In genomic region chr15:34366271-34367043, GRCh38 we compare ENCODE assay signal across 7 cellular contexts. TPM values are rescaled to one million over a fixed set of nuclear protein-coding genes. Genes with fewer than 3 reads are reported as not detected.
DNase-seq lines count a peak whose midpoint lies in the region; ATAC-seq, FAIRE-seq and TF ChIP-seq lines count a peak whose summit lies in the region.

No MANE protein-coding gene starts in this region.

- no peaks in the 10 kb centered on the region for H3K9me2 ChIP-seq in SU-DHL-6 (replicated peaks; ENCODE audit: insufficient read depth, low read length)
- H3K9me2 ChIP-seq in hepatocyte (replicated peaks; ENCODE audit: insufficient read depth) = no peaks in the 10 kb centered on the region

- H2AFZ ChIP-seq in SU-DHL-6 (ENCODE audit: low read depth, low read length, severe bottlenecking) (peak overlapping the region; percentile 73), astrocyte (ENCODE audit: low read depth, low read length) (peak overlapping the region; percentile 84), hepatocyte (peak overlapping the region; percentile 100)

- ATAC-seq in GM18502 (IDR thresholded peaks at IDR 0.05; ENCODE audit: poor library complexity, unreplicated experiment) = peak; percentile 23
- ATAC-seq in psoas muscle = peak; percentile 27 to 43 (median 30)
- no peak for ATAC-seq in HG03442 (IDR thresholded peaks at IDR 0.05; ENCODE audit: unreplicated experiment)

- H3K27ac ChIP-seq in SU-DHL-6 (ENCODE audit: low read depth, low read length) (peak overlapping the region; percentile 29), astrocyte (ENCODE audit: low read depth, low read length) (no peak overlapping the region), hepatocyte (peak overlapping the region; percentile 75), psoas muscle (peak overlapping the region; percentile 97)

- TF ChIP-seq CTCF in SU-DHL-6 (IDR thresholded peaks at IDR 0.05; ENCODE audit: insufficient read depth, low read length, poor library complexity, severe bottlenecking) (no peak), astrocyte (IDR thresholded peaks at IDR 0.05; ENCODE audit: insufficient read depth, low read depth, low read length) (no peak), hepatocyte (IDR thresholded peaks at IDR 0.05; ENCODE audit: poor library complexity) (peak; percentile 2), psoas muscle (IDR thresholded peaks at IDR 0.05) (no peak)

- H3K4me1 Mint-ChIP-seq in astrocyte (ENCODE audit: low read depth, unreplicated experiment) = peaks cover 17% of the 10 kb centered on the region

- H4K20me1 ChIP-seq in SU-DHL-6 (ENCODE audit: low read depth, low read length) (no peaks in the 10 kb centered on the region), astrocyte (ENCODE audit: insufficient read depth, low read length) (peaks cover 25% of the 10 kb centered on the region), hepatocyte (ENCODE audit: insufficient read depth, poor library complexity, severe bottlenecking) (no peaks in the 10 kb centered on the region)

- H3K9ac ChIP-seq in SU-DHL-6 (ENCODE audit: low read length) (peak overlapping the region; percentile 88), astrocyte (ENCODE audit: low read length) (peak overlapping the region; percentile 88)

- WGBS in hepatocyte (ENCODE audit: low lambda C conversion rate, missing lambda C conversion rate) = under 1% methylated on average over 25 of the region's 36 CpGs
- 0 to 1% (median 0%) methylated on average over 31 to 36 of the region's 36 CpGs for WGBS in psoas muscle, 3 donors

- H3K9me3 Mint-ChIP-seq in astrocyte (ENCODE audit: unreplicated experiment) = no peaks in the 10 kb centered on the region

- intact Hi-C loops in psoas muscle (cut with DNase I) = loop anchor here in 1 of 2 donors (1.0 kb wide), 2 partner anchors 23 to 124 kb away; partner anchors contain the start of genes NOP10 and NUTM1

- peak overlapping the region; percentile 2 for H3K27ac Mint-ChIP-seq in astrocyte (ENCODE audit: unreplicated experiment)

- peaks cover 5% of the 10 kb centered on the region for H3F3A ChIP-seq in SU-DHL-6 (ENCODE audit: insufficient read depth)

- H3K27me3 ChIP-seq in MG63 (no peaks in the 10 kb centered on the region), SU-DHL-6 (ENCODE audit: low read length) (no peaks in the 10 kb centered on the region), astrocyte (ENCODE audit: insufficient read depth, low read length) (no peaks in the 10 kb centered on the region), hepatocyte (no peaks in the 10 kb centered on the region), psoas muscle (ENCODE audit: insufficient read depth in 3 of 3, low read length in 2 of 3) (no peaks in the 10 kb centered on the region)

- H3K79me2 ChIP-seq in SU-DHL-6 (ENCODE audit: insufficient read depth, low read length) = peaks cover 18% of the 10 kb centered on the region; the same call in 1 of the 2 replicates
- H3K79me2 ChIP-seq in astrocyte (ENCODE audit: insufficient read depth, low read length) = peaks cover 21% of the 10 kb centered on the region
- peaks cover 16% of the 10 kb centered on the region for H3K79me2 ChIP-seq in hepatocyte

- H3K4me3 ChIP-seq in MG63 (peak overlapping the region; percentile 88), SU-DHL-6 (ENCODE audit: insufficient read depth, low read length, poor library complexity, severe bottlenecking) (peak overlapping the region; percentile 89), astrocyte (ENCODE audit: insufficient read depth, low read depth, low read length) (peak overlapping the region; percentile 77), hepatocyte (peak overlapping the region; percentile 94), psoas muscle (peak overlapping the region; percentile 98)

- H3K36me3 ChIP-seq in MG63 = no peaks in the 10 kb centered on the region; the same call in 1 of the 2 replicates
- H3K36me3 ChIP-seq in SU-DHL-6 (ENCODE audit: low read length) = no peaks in the 10 kb centered on the region
- H3K36me3 ChIP-seq in astrocyte (ENCODE audit: insufficient read depth, low read length) = peaks cover 6% of the 10 kb centered on the region
- H3K36me3 ChIP-seq in hepatocyte (replicated peaks; ENCODE audit: insufficient read depth, low read depth) = no peaks in the 10 kb centered on the region
- H3K36me3 ChIP-seq in psoas muscle (ENCODE audit: insufficient read depth in 1 of 2, low read depth in 1 of 2) = peaks cover 0 to 15% of the 10 kb centered on the region in 2 donors

- DNase-seq in MG63 (peak; percentile 59), astrocyte (ENCODE audit: low read depth) (peak; percentile 27), hepatocyte (ENCODE audit: low spot score) (peak; percentile 85), psoas muscle (peak; percentile 56 to 72)

- H3K4me3 Mint-ChIP-seq in astrocyte (ENCODE audit: unreplicated experiment) = peak overlapping the region; percentile 93

- H3K4me1 ChIP-seq in astrocyte (ENCODE audit: insufficient read depth, low read length) (peaks cover 15% of the 10 kb centered on the region), hepatocyte (ENCODE audit: insufficient read depth) (peaks cover 11% of the 10 kb centered on the region), psoas muscle (peaks cover 9% of the 10 kb centered on the region)

- H3K27me3 Mint-ChIP-seq in astrocyte (ENCODE audit: low read depth, unreplicated experiment) = no peaks in the 10 kb centered on the region

- no peak for FAIRE-seq in astrocyte (lab: Jason Lieb, UNC)

- H3K4me2 ChIP-seq in SU-DHL-6 (ENCODE audit: low read depth, low read length, poor library complexity, severe bottlenecking) = peak overlapping the region; percentile 74
- H3K4me2 ChIP-seq in astrocyte (ENCODE audit: low read length) = peak overlapping the region; percentile 95
- peak overlapping the region; percentile 99 for H3K4me2 ChIP-seq in hepatocyte

- H3K36me3 Mint-ChIP-seq in astrocyte (ENCODE audit: low read depth, unreplicated experiment) = peaks cover 6% of the 10 kb centered on the region

- H3K9me3 ChIP-seq in MG63 (no peaks in the 10 kb centered on the region), SU-DHL-6 (ENCODE audit: insufficient read depth, low read length) (no peaks in the 10 kb centered on the region), astrocyte (ENCODE audit: insufficient read depth, low read depth, low read length) (no peaks in the 10 kb centered on the region), hepatocyte (ENCODE audit: low read depth) (no peaks in the 10 kb centered on the region), psoas muscle (no peaks in the 10 kb centered on the region)

RNA-seq across cellular contexts. Expression of gene LPCAT4, which starts 0.5 kb away (rescaled TPM):
- total RNA-seq in MG63 (2014; rRNA removed; shearing (Covaris generic); ENCODE audit: low replicate concordance) = 2.2 and 4.4 TPM in 2 replicates
- total RNA-seq in astrocyte = 44.4 TPM in 2 replicates
- 9.1 and 13.5 TPM in 2 replicates for total RNA-seq in hepatocyte
- 22.1 and 35.7 TPM in 2 replicates for polyA plus RNA-seq in hepatocyte
- 10 to 100 TPM in 2 of 4 donors, 1 to 10 TPM in 2; 8.4 to 13.1 (median 10.2) TPM for total RNA-seq in psoas muscle
- 1 to 10 TPM; 6.7 to 8.5 (median 7.7) TPM for polyA plus RNA-seq in psoas muscle

RNA-seq across cellular contexts. Expression of gene NUTM1, which starts 23.3 kb away (rescaled TPM):
- total RNA-seq in MG63 (2014; rRNA removed; shearing (Covaris generic); ENCODE audit: low replicate concordance) = not detected in 2 replicates
- total RNA-seq in astrocyte = not detected in 2 replicates
- total RNA-seq in hepatocyte = not detected in 2 replicates
- not detected in 2 replicates for polyA plus RNA-seq in hepatocyte
- not detected for total RNA-seq in psoas muscle
- under 1 TPM in 1 of 3 donors, not detected in 2; 0.01 TPM for polyA plus RNA-seq in psoas muscle

RNA-seq across cellular contexts. Expression of gene NOP10, which starts 23.5 kb away (rescaled TPM):
- 180 and 290 TPM in 2 replicates for total RNA-seq in MG63 (2014; rRNA removed; shearing (Covaris generic); ENCODE audit: low replicate concordance)
- 209 and 224 TPM in 2 replicates for total RNA-seq in astrocyte
- total RNA-seq in hepatocyte = 284 and 308 TPM in 2 replicates
- polyA plus RNA-seq in hepatocyte = 324 and 378 TPM in 2 replicates
- 100 to 1,000 TPM; 123 to 146 (median 134) TPM for total RNA-seq in psoas muscle
- polyA plus RNA-seq in psoas muscle = 100 to 1,000 TPM; 241 to 441 (median 274) TPM

RNA-seq across cellular contexts. Expression of gene SLC12A6, which starts 28.9 kb away (rescaled TPM):
- 1.1 and 1.6 TPM in 2 replicates for total RNA-seq in MG63 (2014; rRNA removed; shearing (Covaris generic); ENCODE audit: low replicate concordance)
- total RNA-seq in astrocyte = 15.8 and 17.8 TPM in 2 replicates
- total RNA-seq in hepatocyte = 12.2 and 13.1 TPM in 2 replicates
- polyA plus RNA-seq in hepatocyte = 5.9 and 7.4 TPM in 2 replicates
- total RNA-seq in psoas muscle = 10 to 100 TPM in 3 of 4 donors, 1 to 10 TPM in 1; 8.7 to 22.1 (median 18.8) TPM
- 10 to 100 TPM in 1 of 3 donors, 1 to 10 TPM in 2; 2.3 to 12.3 (median 5.3) TPM for polyA plus RNA-seq in psoas muscle

Comparison
In these comparisons a context has a peak if more than half of its experiments do, and no peak if none do; other contexts are left out.
1. DNase-seq: peak in every context shown above with its lines; median percentile 85 in hepatocyte; 64 in psoas muscle; 59 in MG63; 27 in astrocyte.